Comparison of ENCODE assay signal across 22 cellular contexts in genomic region chr5:135598691-135599395, GRCh38. TPM values are rescaled to one million over a fixed set of nuclear protein-coding genes. Genes with fewer than 3 reads are reported as not detected.
DNase-seq lines count a peak whose midpoint lies in the region; ATAC-seq, FAIRE-seq and TF ChIP-seq lines count a peak whose summit lies in the region.
"Had no signal": no experiment of that assay in that cellular context is flagged by ENCODE, and none has a peak within 500 bp of the region (broad histone marks: within the 10 kb centered on the region; RNA-seq: fewer than 3 reads in every experiment).

No MANE protein-coding gene starts in this region.

- TF ChIP-seq POLR2A in H1 (IDR thresholded peaks at IDR 0.05; ENCODE audit: control extremely low read depth in 1 of 2, low read depth in 2 of 2, low read length in 2 of 2) (no peak), vagina (IDR thresholded peaks at IDR 0.05) (no peak)

- H3K27me3 ChIP-seq in right atrium auricular region = no peaks in the 10 kb centered on the region
- peaks cover 0 to 2% (median 0%) of the 10 kb centered on the region in 4 experiments; a peak in 1 of 7 replicates for H3K27me3 ChIP-seq in H1 (replicated peaks in 1 of 4; ENCODE audit: control insufficient read depth in 3 of 4, extremely low read depth in 1 of 4, insufficient read depth in 3 of 4, low read length in 3 of 4)
- no peaks in the 10 kb centered on the region for H3K27me3 ChIP-seq in vagina

- no peaks in the 10 kb centered on the region for H3K79me1 ChIP-seq in H1 (ENCODE audit: low read depth, low read length)

- no peak for ATAC-seq in Right ventricle myocardium superior (ENCODE audit: poor library complexity)

- peak overlapping the region; percentile 88 for H3K27ac Mint-ChIP-seq in mesothelial cell of epicardium
- H3K27ac Mint-ChIP-seq: CD4-positive, alpha-beta T cell had no signal

- no peak overlapping the region for H3K27ac ChIP-seq in right atrium auricular region
- no peak overlapping the region for H3K27ac ChIP-seq in H1 (ENCODE audit: low read depth, low read length)
- H3K27ac ChIP-seq in vagina = no peak overlapping the region

- peak; percentile 30 for DNase-seq in right atrium auricular region (ENCODE audit: low spot score)
- DNase-seq in Right ventricle myocardium superior = no peak
- peak in 1 of 2 experiments; percentile 20 for DNase-seq in H1 (ENCODE audit: low read depth in 1 of 2, low spot score in 2 of 2)
- peak in 1 of 2 experiments; percentile 56 for DNase-seq in mesothelial cell of epicardium (ENCODE audit: low spot score in 2 of 2, unreplicated experiment in 2 of 2)
- DNase-seq in vagina (ENCODE audit: extremely low spot score in 2 of 2) = peak; percentile 46 to 49
- no peak for DNase-seq in HEK293T (ENCODE audit: extremely low spot score)
- DNase-seq in NCI-H510A (lab: John Stamatoyannopoulos, UW) = no peak
- DNase-seq in NCI-H2081 (lab: John Stamatoyannopoulos, UW) = no peak
- DNase-seq: 8988T; AML-193; C1 segment of cervical spinal cord; CD4-positive, alpha-beta T cell; DMS153; DMS79 treated with DMSO at 0.1 percent for 48 hours; EL; GDM1; HCEC 1CT; IMR-90 had no signal

- TF ChIP-seq CTCF in right atrium auricular region (IDR thresholded peaks at IDR 0.05) (no peak), H1 (IDR thresholded peaks at IDR 0.05; ENCODE audit: control extremely low read depth in 1 of 3, insufficient read depth in 1 of 3, low read depth in 1 of 3, low read length in 3 of 3) (no peak), mesothelial cell of epicardium (IDR thresholded peaks at IDR 0.05; ENCODE audit: unreplicated experiment) (no peak), vagina (IDR thresholded peaks at IDR 0.05) (no peak)

- H3K14ac ChIP-seq in H1 (ENCODE audit: insufficient read length) = no peak overlapping the region

- H3K9ac ChIP-seq in H1 (replicated peaks in 1 of 4; ENCODE audit: extremely low read depth in 1 of 4, low read depth in 3 of 4, low read length in 3 of 4) = no peak overlapping the region

- H3K9me3 ChIP-seq in right atrium auricular region (no peaks in the 10 kb centered on the region), H1 (ENCODE audit: insufficient read depth in 2 of 2, low read depth in 1 of 2, low read length in 1 of 2) (no peaks in the 10 kb centered on the region), vagina (no peaks in the 10 kb centered on the region)

- H3K79me2 ChIP-seq in H1 (ENCODE audit: control insufficient read depth in 1 of 2, insufficient read depth in 2 of 2, low read length in 2 of 2) = no peaks in the 10 kb centered on the region

- no peak overlapping the region for H2BK12ac ChIP-seq in H1 (ENCODE audit: low read depth, low read length)

- H3K4me1 Mint-ChIP-seq in mesothelial cell of epicardium = peaks cover 39% of the 10 kb centered on the region

- H3K36me3 ChIP-seq in right atrium auricular region = no peaks in the 10 kb centered on the region
- no peaks in the 10 kb centered on the region for H3K36me3 ChIP-seq in H1 (ENCODE audit: control insufficient read depth in 2 of 4, insufficient read depth in 4 of 4, low read length in 3 of 4)
- no peaks in the 10 kb centered on the region for H3K36me3 ChIP-seq in vagina

- H2AFZ ChIP-seq in H1 (ENCODE audit: low read length) = no peak overlapping the region

- H4K20me1 ChIP-seq in H1 (replicated peaks in 1 of 2; ENCODE audit: control insufficient read depth in 1 of 2, insufficient read depth in 2 of 2, low read length in 2 of 2) = no peaks in the 10 kb centered on the region

- no peak for FAIRE-seq in H1 (lab: Jason Lieb, UNC)
- FAIRE-seq: D721Med, GM12892, GM19239 had no signal

- H3K4me1 ChIP-seq in right atrium auricular region = no peaks in the 10 kb centered on the region
- no peaks in the 10 kb centered on the region for H3K4me1 ChIP-seq in H1 (replicated peaks in 1 of 4; ENCODE audit: control insufficient read depth in 3 of 4, insufficient read depth in 4 of 4, low read length in 3 of 4)
- H3K4me1 ChIP-seq in vagina = no peaks in the 10 kb centered on the region

- no peaks in the 10 kb centered on the region for H3K23me2 ChIP-seq in H1 (ENCODE audit: low read depth, low read length)

- H3K9me3 Mint-ChIP-seq in mesothelial cell of epicardium = peaks cover 5% of the 10 kb centered on the region
- H3K9me3 Mint-ChIP-seq: CD4-positive, alpha-beta T cell had no signal

- no peak overlapping the region for H2BK15ac ChIP-seq in H1 (ENCODE audit: low read length)

- H3K4ac ChIP-seq in H1 (replicated peaks; ENCODE audit: insufficient read length, low read depth, low read length) = no peak overlapping the region

- H3K4me3 Mint-ChIP-seq in mesothelial cell of epicardium = peak overlapping the region; percentile 23
- H3K4me3 Mint-ChIP-seq: CD4-positive, alpha-beta T cell had no signal

- H4K8ac ChIP-seq in H1 (ENCODE audit: extremely low read depth, insufficient read depth, low read length) = peak overlapping the region; percentile 29; the same call in 1 of the 2 replicates

- H2BK5ac ChIP-seq in H1 (ENCODE audit: low read depth, low read length) = no peak overlapping the region

- H3K18ac ChIP-seq in H1 (ENCODE audit: extremely low read depth, low read length) = no peak overlapping the region

- POLR2A ChIA-PET in H1 (lab: Charles Lee; ENCODE audit: partially characterized antibody) = no interaction called here
- POLR2A ChIA-PET in HEK293T (lab: Yijun Ruan, JAX) = no interaction called here

- H4K5ac ChIP-seq in H1 (ENCODE audit: insufficient read length, low read depth, low read length) = no peak overlapping the region

- H3K23ac ChIP-seq in H1 (ENCODE audit: insufficient read length) = no peak overlapping the region

- H3K4me3 ChIP-seq in right atrium auricular region (no peak overlapping the region), H1 (ENCODE audit: extremely low read depth in 1 of 4, insufficient read depth in 2 of 4, low read depth in 3 of 4, low read length in 4 of 4) (no peak overlapping the region), vagina (no peak overlapping the region)

- H4K91ac ChIP-seq in H1 (replicated peaks; ENCODE audit: insufficient read length, low read length) = no peak overlapping the region

- no peak overlapping the region for H2BK20ac ChIP-seq in H1 (ENCODE audit: low read length)

- CTCF ChIA-PET in H1 (lab: Charles Lee; ENCODE audit: partially characterized antibody) (interaction anchor here (1.2 to 2.3 kb wide), 2 partner anchors 8 to 33 kb away, joined by 3 to 8 read pairs; no protein-coding TSS in a partner anchor), HEK293T (lab: Yijun Ruan, JAX) (no interaction called here)

- no peak overlapping the region for H2AK5ac ChIP-seq in H1 (ENCODE audit: low read depth, low read length)

- H3K36me3 Mint-ChIP-seq in mesothelial cell of epicardium = no peaks in the 10 kb centered on the region

- no peak for TF ChIP-seq RAD21 in H1 (IDR thresholded peaks at IDR 0.05 in 1 of 2, conservative IDR thresholded peaks at IDR 0.05 in 1 of 2; ENCODE audit: low read depth in 2 of 2, low read length in 2 of 2)

- no peak overlapping the region for H3K4me2 ChIP-seq in H1 (ENCODE audit: insufficient read depth in 1 of 2, low read depth in 2 of 2, low read length in 2 of 2)

- no peak for TF ChIP-seq EP300 in H1 (IDR thresholded peaks at IDR 0.05; ENCODE audit: borderline replicate concordance in 1 of 2, low read depth in 2 of 2, low read length in 2 of 2)

- H3K56ac ChIP-seq in H1 (replicated peaks; ENCODE audit: insufficient read length, low read depth, low read length) = no peak overlapping the region

- no peak overlapping the region for H2BK120ac ChIP-seq in H1 (replicated peaks; ENCODE audit: low read depth, low read length)

- no peaks in the 10 kb centered on the region for H3K27me3 Mint-ChIP-seq in mesothelial cell of epicardium (ENCODE audit: low read depth)

- intact Hi-C loops in Right ventricle myocardium superior (cut with DNase I) = no loop called here
- intact Hi-C loops in vagina (cut with DNase I) = no loop called here

- 84% methylated on average over 9 of the region's 9 CpGs; no CpG with 5 or more reads in 1 of the 2 experiments for WGBS in H1 (ENCODE audit: extremely low coverage in 1 of 2, insufficient coverage in 1 of 2, insufficient read length in 1 of 2, insufficient replicate concordance in 2 of 2, low coverage in 1 of 2, low lambda C conversion rate in 2 of 2, missing lambda C conversion rate in 1 of 2), 2 experiments

TF ChIP-seq in HEK293T, 16 proteins besides CTCF, POLR2A, EP300 and RAD21:
- TF ChIP-seq PKNOX1 (IDR thresholded peaks at IDR 0.05) (no peak), HDGF (IDR thresholded peaks at IDR 0.05; ENCODE audit: borderline replicate concordance) (no peak), FOXK2 (IDR thresholded peaks at IDR 0.05) (no peak)

RNA-seq across cellular contexts. Expression of gene CXCL14, which starts 20.1 kb away (rescaled TPM):
- total RNA-seq in right atrium auricular region (1 to 10 TPM in 1 of 2 donors, under 1 TPM in 1; 0.33 to 3.1 TPM), Right ventricle myocardium superior (1.3 TPM), mesothelial cell of epicardium (51.6 to 61.3 TPM (median 56.5 TPM) in 3 replicates), vagina (62.1 TPM)
- 1.8 and 2.4 TPM in 2 replicates for total RNA-seq in H1 (2021; fragmentation: NEBNext Ultra II Directional; extraction: Animal tissue kit (Norgen Biotek cat#: 25700))
- 1.2 and 1.5 TPM in 2 replicates for polyA plus RNA-seq in H1 (2011; rRNA removed)
- 1.5 TPM for polyA plus RNA-seq in H1 (2011; cell fraction: cytosol; rRNA removed)
- 1.4 TPM for polyA plus RNA-seq in H1 (2011; cell fraction: nucleus; rRNA removed)
- polyA plus RNA-seq in H1 (2012, experiment 1 of 2) = 2.0 to 2.7 TPM (median 2.1 TPM) in 4 replicates
- 3.3 TPM for polyA plus RNA-seq in H1 (2012, experiment 2 of 2)
- polyA plus RNA-seq in H1 (2013, experiment 1 of 2) = 4.1 TPM
- polyA plus RNA-seq in H1 (2013, experiment 2 of 2) = 4.8 TPM
- 0.28 and 0.46 TPM in 2 replicates for polyA minus RNA-seq in H1 (2011; rRNA and poly(A)+ RNA removed)
- polyA minus RNA-seq in H1 (2011; cell fraction: cytosol; rRNA and poly(A)+ RNA removed) = not detected
- not detected for polyA minus RNA-seq in H1 (2011; cell fraction: nucleus; rRNA and poly(A)+ RNA removed)
- total RNA-seq: CD4-positive, alpha-beta T cell; HT-29; IMR-90 had no signal
- polyA plus RNA-seq: IMR-90 had no signal

Comparison
In these comparisons a context has a peak if more than half of its experiments do, and no peak if none do; other contexts are left out.
1. DNase-seq: peak in right atrium auricular region (single experiment) and vagina (2 of 2); none in Right ventricle myocardium superior (single experiment), HEK293T (single experiment), NCI-H510A (single experiment) and NCI-H2081 (0 of 2).
2. RNA of gene CXCL14, which starts 20.1 kb away (total RNA-seq): 62.1 TPM in vagina (single experiment) and 51.6 to 61.3 TPM in mesothelial cell of epicardium; 0.33 to 3.1 TPM in right atrium auricular region, 1.8 to 2.4 TPM in H1 and 1.3 TPM in Right ventricle myocardium superior (single experiment); every median in the first group is over 10 times any median in the second.